8 cellular contexts compared by ENCODE assay signal in genomic region chr9:93577045-93577939, GRCh38. TPM values are rescaled to one million over a fixed set of nuclear protein-coding genes. Genes with fewer than 3 reads are reported as not detected.
DNase-seq lines count a peak whose midpoint lies in the region; ATAC-seq and TF ChIP-seq lines count a peak whose summit lies in the region.

No MANE protein-coding gene starts in this region.

- no peak for TF ChIP-seq CTCF in HEK293 (tag by site-specific recombination; IDR thresholded peaks at IDR 0.05)

- DNase-seq in ELR (ENCODE audit: low read depth), result peak; percentile 45
- no peak for DNase-seq in effector memory CD4-positive, alpha-beta T cell
- no peak for DNase-seq in occipital lobe (lab: John Stamatoyannopoulos, UW)

- POLR2A ChIA-PET in HEK293 (lab: Yijun Ruan, JAX), result interaction anchor here (0.6 kb wide), 1 partner anchor 11 kb away, joined by 3 read pairs; no protein-coding TSS in a partner anchor

- peak overlapping the region; percentile 71 for H3K4me3 ChIP-seq in HEK293 (ENCODE audit: low read depth, low read length)
- H3K4me3 ChIP-seq in effector memory CD4-positive, alpha-beta T cell (ENCODE audit: insufficient read depth, low read depth, low read length, poor library complexity, severe bottlenecking), result peak overlapping the region; percentile 60
- H3K4me3 ChIP-seq in mesodermal cell (ENCODE audit: extremely low read depth, insufficient read depth, low read length, poor library complexity, severe bottlenecking), result peak overlapping the region; percentile 63
- peak overlapping the region; percentile 93 for H3K4me3 ChIP-seq in urinary bladder (ENCODE audit: low read depth, low read length)

- 2% methylated on average over 37 to 55 of the region's 76 CpGs for WGBS in mesodermal cell (ENCODE audit: insufficient coverage in 2 of 2), 2 experiments
- WGBS in urinary bladder, result under 1% methylated on average over 76 of the region's 76 CpGs

- H3K27me3 ChIP-seq in effector memory CD4-positive, alpha-beta T cell (replicated peaks; ENCODE audit: control insufficient read depth, insufficient read depth, low read length, poor library complexity, severe bottlenecking), result no peaks in the 10 kb centered on the region

- H3K9me3 ChIP-seq in HEK293 (ENCODE audit: control insufficient read depth, insufficient read depth, low read depth, low read length) (no peaks in the 10 kb centered on the region), mesodermal cell (ENCODE audit: control insufficient read depth, low read length) (no peaks in the 10 kb centered on the region)
- H3K9me3 ChIP-seq in effector memory CD4-positive, alpha-beta T cell (ENCODE audit: control insufficient read depth, low read length), result no peaks in the 10 kb centered on the region

- H3K4me1 ChIP-seq in HEK293 (ENCODE audit: control insufficient read depth, insufficient read depth, low read length) (peaks cover 4% of the 10 kb centered on the region; the same call in 1 of the 2 replicates), mesodermal cell (ENCODE audit: control insufficient read depth, insufficient read depth, low read length, poor library complexity, severe bottlenecking) (peaks cover 7% of the 10 kb centered on the region), urinary bladder (ENCODE audit: insufficient read depth) (peaks cover 4% of the 10 kb centered on the region)
- H3K4me1 ChIP-seq in effector memory CD4-positive, alpha-beta T cell (ENCODE audit: control insufficient read depth, insufficient read depth, low read length, poor library complexity, severe bottlenecking), result peaks cover 23% of the 10 kb centered on the region

- no peaks in the 10 kb centered on the region for H3K36me3 ChIP-seq in HEK293 (ENCODE audit: control insufficient read depth in 2 of 2, insufficient read depth in 1 of 2, low read length in 2 of 2)
- H3K36me3 ChIP-seq in effector memory CD4-positive, alpha-beta T cell (ENCODE audit: control insufficient read depth, insufficient read depth, low read length), result no peaks in the 10 kb centered on the region
- no peaks in the 10 kb centered on the region for H3K36me3 ChIP-seq in mesodermal cell (ENCODE audit: control insufficient read depth, insufficient read depth, low read length)
- H3K36me3 ChIP-seq in urinary bladder (ENCODE audit: insufficient read depth), result no peaks in the 10 kb centered on the region

- ATAC-seq in SK-N-SH treated with all-trans-retinoic acid at 6 μM for 48 hours, result peak; percentile 5
- ATAC-seq in GM18519 (IDR thresholded peaks at IDR 0.05; ENCODE audit: low FRiP score, unreplicated experiment), result no peak

- H3K27ac ChIP-seq in HEK293 (ENCODE audit: extremely low read depth, low read depth, low read length) (peak overlapping the region; percentile 61; the same call in 1 of the 2 replicates), mesodermal cell (ENCODE audit: low read depth, low read length, severe bottlenecking) (no peak overlapping the region), urinary bladder (ENCODE audit: low read depth) (peak overlapping the region; percentile 88)
- peak overlapping the region; percentile 6 for H3K27ac ChIP-seq in effector memory CD4-positive, alpha-beta T cell (ENCODE audit: insufficient read depth, low read length, poor library complexity, severe bottlenecking)

- CTCF ChIA-PET in HEK293 (lab: Yijun Ruan, JAX), result no interaction called here

TF ChIP-seq in HEK293, 187 proteins besides CTCF, POLR2A, EP300 and RAD21 (continues in another document):
- TF ChIP-seq ZFP37 (tag by site-specific recombination; IDR thresholded peaks at IDR 0.05) (no peak), REPIN1 (tag by site-specific recombination; IDR thresholded peaks at IDR 0.05; ENCODE audit: low read depth) (no peak), ZNF248 (tag by site-specific recombination; IDR thresholded peaks at IDR 0.05) (no peak), SCRT2 (tag by site-specific recombination; IDR thresholded peaks at IDR 0.05) (peak; percentile 72), ZSCAN18 (tag by site-specific recombination; IDR thresholded peaks at IDR 0.05) (no peak), ZNF335 (tag by site-specific recombination; conservative IDR thresholded peaks at IDR 0.05) (peak; percentile 56), SP3 (tag by site-specific recombination; IDR thresholded peaks at IDR 0.05) (0 out of 2 replicates have a peak, but pooled peaks have one; percentile 17)
- TF ChIP-seq, protein P1, sequence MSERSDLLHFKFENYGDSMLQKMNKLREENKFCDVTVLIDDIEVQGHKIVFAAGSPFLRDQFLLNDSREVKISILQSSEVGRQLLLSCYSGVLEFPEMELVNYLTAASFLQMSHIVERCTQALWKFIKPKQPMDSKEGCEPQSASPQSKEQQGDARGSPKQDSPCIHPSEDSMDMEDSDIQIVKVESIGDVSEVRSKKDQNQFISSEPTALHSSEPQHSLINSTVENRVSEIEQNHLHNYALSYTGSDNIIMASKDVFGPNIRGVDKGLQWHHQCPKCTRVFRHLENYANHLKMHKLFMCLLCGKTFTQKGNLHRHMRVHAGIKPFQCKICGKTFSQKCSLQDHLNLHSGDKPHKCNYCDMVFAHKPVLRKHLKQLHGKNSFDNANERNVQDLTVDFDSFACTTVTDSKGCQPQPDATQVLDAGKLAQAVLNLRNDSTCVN (tag by site-specific recombination; optimal IDR thresholded peaks at IDR 0.05), result peak; percentile 37
- TF ChIP-seq, protein P2, sequence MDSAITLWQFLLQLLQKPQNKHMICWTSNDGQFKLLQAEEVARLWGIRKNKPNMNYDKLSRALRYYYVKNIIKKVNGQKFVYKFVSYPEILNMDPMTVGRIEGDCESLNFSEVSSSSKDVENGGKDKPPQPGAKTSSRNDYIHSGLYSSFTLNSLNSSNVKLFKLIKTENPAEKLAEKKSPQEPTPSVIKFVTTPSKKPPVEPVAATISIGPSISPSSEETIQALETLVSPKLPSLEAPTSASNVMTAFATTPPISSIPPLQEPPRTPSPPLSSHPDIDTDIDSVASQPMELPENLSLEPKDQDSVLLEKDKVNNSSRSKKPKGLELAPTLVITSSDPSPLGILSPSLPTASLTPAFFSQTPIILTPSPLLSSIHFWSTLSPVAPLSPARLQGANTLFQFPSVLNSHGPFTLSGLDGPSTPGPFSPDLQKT (IDR thresholded peaks at IDR 0.05; ENCODE audit: borderline replicate concordance, low read depth, low read length), result no peak

TF ChIP-seq in SK-N-SH treated with all-trans-retinoic acid at 6 μM for 48 hours, 23 proteins besides CTCF, POLR2A, EP300 and RAD21 (continues in another document):
- no peak for TF ChIP-seq PPARA (CRISPR knock-in tag; IDR thresholded peaks at IDR 0.05; ENCODE audit: borderline replicate concordance)
- no peak for TF ChIP-seq CSDC2 (CRISPR knock-in tag; IDR thresholded peaks at IDR 0.05)
- no peak for TF ChIP-seq GLIS3 (CRISPR knock-in tag; IDR thresholded peaks at IDR 0.05)
- TF ChIP-seq ZC3H10 (CRISPR knock-in tag; IDR thresholded peaks at IDR 0.05), result no peak
- no peak for TF ChIP-seq ESRRG (CRISPR knock-in tag; IDR thresholded peaks at IDR 0.05)
- TF ChIP-seq, protein P3, sequence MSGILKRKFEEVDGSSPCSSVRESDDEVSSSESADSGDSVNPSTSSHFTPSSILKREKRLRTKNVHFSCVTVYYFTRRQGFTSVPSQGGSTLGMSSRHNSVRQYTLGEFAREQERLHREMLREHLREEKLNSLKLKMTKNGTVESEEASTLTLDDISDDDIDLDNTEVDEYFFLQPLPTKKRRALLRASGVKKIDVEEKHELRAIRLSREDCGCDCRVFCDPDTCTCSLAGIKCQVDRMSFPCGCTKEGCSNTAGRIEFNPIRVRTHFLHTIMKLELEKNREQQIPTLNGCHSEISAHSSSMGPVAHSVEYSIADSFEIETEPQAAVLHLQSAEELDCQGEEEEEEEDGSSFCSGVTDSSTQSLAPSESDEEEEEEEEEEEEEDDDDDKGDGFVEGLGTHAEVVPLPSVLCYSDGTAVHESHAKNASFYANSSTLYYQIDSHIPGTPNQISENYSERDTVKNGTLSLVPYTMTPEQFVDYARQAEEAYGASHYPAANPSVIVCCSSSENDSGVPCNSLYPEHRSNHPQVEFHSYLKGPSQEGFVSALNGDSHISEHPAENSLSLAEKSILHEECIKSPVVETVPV (CRISPR knock-in tag; IDR thresholded peaks at IDR 0.05), result no peak
- no peak for TF ChIP-seq RARB (CRISPR knock-in tag; IDR thresholded peaks at IDR 0.05)
- no peak for TF ChIP-seq BACH2 (CRISPR knock-in tag; IDR thresholded peaks at IDR 0.05; ENCODE audit: borderline replicate concordance)
- TF ChIP-seq, protein P4, sequence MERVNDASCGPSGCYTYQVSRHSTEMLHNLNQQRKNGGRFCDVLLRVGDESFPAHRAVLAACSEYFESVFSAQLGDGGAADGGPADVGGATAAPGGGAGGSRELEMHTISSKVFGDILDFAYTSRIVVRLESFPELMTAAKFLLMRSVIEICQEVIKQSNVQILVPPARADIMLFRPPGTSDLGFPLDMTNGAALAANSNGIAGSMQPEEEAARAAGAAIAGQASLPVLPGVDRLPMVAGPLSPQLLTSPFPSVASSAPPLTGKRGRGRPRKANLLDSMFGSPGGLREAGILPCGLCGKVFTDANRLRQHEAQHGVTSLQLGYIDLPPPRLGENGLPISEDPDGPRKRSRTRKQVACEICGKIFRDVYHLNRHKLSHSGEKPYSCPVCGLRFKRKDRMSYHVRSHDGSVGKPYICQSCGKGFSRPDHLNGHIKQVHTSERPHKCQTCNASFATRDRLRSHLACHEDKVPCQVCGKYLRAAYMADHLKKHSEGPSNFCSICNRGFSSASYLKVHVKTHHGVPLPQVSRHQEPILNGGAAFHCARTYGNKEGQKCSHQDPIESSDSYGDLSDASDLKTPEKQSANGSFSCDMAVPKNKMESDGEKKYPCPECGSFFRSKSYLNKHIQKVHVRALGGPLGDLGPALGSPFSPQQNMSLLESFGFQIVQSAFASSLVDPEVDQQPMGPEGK (CRISPR knock-in tag; IDR thresholded peaks at IDR 0.05; ENCODE audit: borderline replicate concordance), result no peak
- no peak for TF ChIP-seq ZFP30 (CRISPR knock-in tag; IDR thresholded peaks at IDR 0.05)
- no peak for TF ChIP-seq ARNTL (CRISPR knock-in tag; IDR thresholded peaks at IDR 0.05; ENCODE audit: borderline replicate concordance, low read depth)
- TF ChIP-seq TOX (CRISPR knock-in tag; IDR thresholded peaks at IDR 0.05; ENCODE audit: borderline replicate concordance), result no peak
- TF ChIP-seq OSR1 (CRISPR knock-in tag; IDR thresholded peaks at IDR 0.05), result no peak

RNA-seq across cellular contexts. Expression of gene PHF2, which starts 0.9 kb away (rescaled TPM):
- 15.2 TPM for polyA plus RNA-seq in mesodermal cell (2013, experiment 1 of 2)
- 13.3 TPM for polyA plus RNA-seq in mesodermal cell (2013, experiment 2 of 2)
- total RNA-seq in urinary bladder (20.0 TPM), occipital lobe (33.4 TPM)
- 33.1 TPM for polyA plus RNA-seq in urinary bladder
